Comparison of ENCODE assay signal across 19 cellular contexts in genomic region chr2:98496750-98497493, GRCh38.
"Had no signal": no experiment of that assay in that cellular context is flagged by ENCODE, and none has a peak within 500 bp of the region (broad histone marks: within the 10 kb centered on the region; RNA-seq: fewer than 3 reads in every experiment).

No MANE protein-coding gene starts in this region.

- H3K27me3 Mint-ChIP-seq: activated CD4-positive, alpha-beta T cell treated with anti-CD3 and anti-CD28 coated beads, Interleukin-2, amount 10 ng/mL, durations not matched to agents 24 days and 14 days; stimulated activated naive B cell treated with anti-CD40 and anti-IgM and Interleukin-4, amounts not matched to agents 10 μg/mL and 1 μg/mL and 100 μg/mL, for 72 hours had no signal

- H3K4me3 ChIP-seq: adrenal gland, cardiac muscle cell, coronary artery, lower lobe of right lung, tibial artery, uterus had no signal

- H3K27ac ChIP-seq: adrenal gland, cardiac muscle cell, coronary artery, foreskin keratinocyte, lower lobe of right lung, neutrophil, parathyroid adenoma, tibial artery, uterus had no signal

- ATAC-seq: activated CD8-positive, alpha-beta T cell treated with anti-CD3 and anti-CD28 coated beads, Interleukin-2, amount 10 ng/mL, durations not matched to agents 7 days and 5 days; foreskin keratinocyte; lower lobe of right lung; stimulated activated naive B cell treated with anti-CD40 and anti-IgM and Interleukin-4, amounts not matched to agents 10 μg/mL and 1 μg/mL and 100 μg/mL, for 72 hours; WTC11 had no signal

- H3K27ac Mint-ChIP-seq: activated CD4-positive, alpha-beta T cell treated with anti-CD3 and anti-CD28 coated beads, Interleukin-2, amount 10 ng/mL, durations not matched to agents 24 days and 14 days; stimulated activated naive B cell treated with anti-CD40 and anti-IgM and Interleukin-4, amounts not matched to agents 10 μg/mL and 1 μg/mL and 100 μg/mL, for 72 hours; WTC11 had no signal

- H3K4me1 ChIP-seq: foreskin keratinocyte, uterus had no signal

- H3K36me3 ChIP-seq: adrenal gland, cardiac muscle cell, lower lobe of right lung, tibial artery, uterus had no signal

- H3K4me3 Mint-ChIP-seq: activated CD4-positive, alpha-beta T cell treated with anti-CD3 and anti-CD28 coated beads, Interleukin-2, amount 10 ng/mL, durations not matched to agents 24 days and 14 days; activated CD8-positive, alpha-beta T cell treated with anti-CD3 and anti-CD28 coated beads, Interleukin-2, amount 10 ng/mL, durations not matched to agents 7 days and 5 days; stimulated activated naive B cell treated with anti-CD40 and anti-IgM and Interleukin-4, amounts not matched to agents 10 μg/mL and 1 μg/mL and 100 μg/mL, for 72 hours; WTC11 had no signal

- H3K9me3 ChIP-seq: adrenal gland, lower lobe of right lung, neutrophil, tibial artery, uterus had no signal

- DNase-seq: activated CD4-positive, alpha-beta T cell treated with anti-CD3 and anti-CD28 coated beads, Interleukin-2, amount 10 ng/mL, durations not matched to agents 24 days and 14 days; activated CD8-positive, alpha-beta memory T cell treated with anti-CD3 and anti-CD28 coated beads, Interleukin-2, amount 50 U/mL, for 4 hours; activated CD8-positive, alpha-beta T cell treated with anti-CD3 and anti-CD28 coated beads, Interleukin-2, amount 10 ng/mL, durations not matched to agents 7 days and 5 days; activated gamma-delta T cell treated with Interleukin-2 at 50 U/mL for 16 hours; adrenal gland; effector CD4-positive, alpha-beta T cell; foreskin keratinocyte; glutamatergic neuron; lower lobe of right lung; midbrain; stimulated activated naive B cell treated with anti-CD40 and anti-IgM and Interleukin-4, amounts not matched to agents 10 μg/mL and 1 μg/mL and 100 μg/mL, for 72 hours; SW 1271; uterus had no signal
